In genomic region chr20:62917720-62918119, GRCh38 we compare ENCODE assay signal across 19 cellular contexts. TPM values are rescaled to one million over a fixed set of nuclear protein-coding genes. Genes with fewer than 3 reads are reported as not detected.
DNase-seq lines count a peak whose midpoint lies in the region; ATAC-seq, FAIRE-seq and TF ChIP-seq lines count a peak whose summit lies in the region.
"Had no signal": no experiment of that assay in that cellular context is flagged by ENCODE, and none has a peak within 500 bp of the region (broad histone marks: within the 10 kb centered on the region; RNA-seq: fewer than 3 reads in every experiment).

No MANE protein-coding gene starts in this region.

- POLR2A ChIA-PET in CD8-positive, alpha-beta memory T cell (lab: Charles Lee): interaction anchor here (0.5 to 2.3 kb wide), 9 partner anchors 8 to 1252 kb away, joined by 3 to 8 read pairs (median 4); partner anchors contain the start of genes DIDO1 and GID8
- POLR2A ChIA-PET in activated CD8-positive, alpha-beta T cell treated with anti-CD3 and anti-CD28 coated beads for 36 hours (lab: Charles Lee): interaction anchor here (0.7 to 17.8 kb wide), 8 partner anchors 9 to 1712 kb away, joined by 3 to 243 read pairs (median 20); partner anchors contain the start of genes DIDO1 and GID8

- H3K27ac ChIP-seq in BLaER1 treated with 17β-estradiol and CSF1 and Interleukin-3, amounts not matched to agents 10 nM and 100 nM: peak overlapping the region in 2 of 11 experiments; percentile 1 to 6; a peak in 1 of 22 replicates
- H3K27ac ChIP-seq in CD8-positive, alpha-beta memory T cell (ENCODE audit: low read depth, low read length): no peak overlapping the region
- H3K27ac ChIP-seq in neuronal stem cell (replicated peaks; ENCODE audit: low read length): no peak overlapping the region
- H3K27ac ChIP-seq: esophagus muscularis mucosa had no signal

- no peak overlapping the region for H2BK120ac ChIP-seq in neuronal stem cell (ENCODE audit: low read depth, low read length)

- H2AFZ ChIP-seq in neuronal stem cell (ENCODE audit: low read length): no peak overlapping the region

- H4K20me1 ChIP-seq in BLaER1 treated with 17β-estradiol and CSF1 and Interleukin-3, amounts not matched to agents 10 nM and 100 nM: peaks cover 98 to 100% (median 100%) of the 10 kb centered on the region in 11 experiments

- CTCF ChIA-PET in CD8-positive, alpha-beta memory T cell (lab: Charles Lee): interaction anchor here (0.9 to 8.2 kb wide), 5 partner anchors 9 to 37 kb away, joined by 4 to 62 read pairs (median 7); partner anchors contain the start of gene GID8
- CTCF ChIA-PET in activated CD8-positive, alpha-beta T cell treated with anti-CD3 and anti-CD28 coated beads for 36 hours (lab: Charles Lee): interaction anchor here (1.1 to 8.6 kb wide), 8 partner anchors 10 to 91 kb away, joined by 3 to 113 read pairs (median 10); partner anchors contain the start of genes DIDO1 and GID8

- H3K9ac ChIP-seq in BLaER1 treated with 17β-estradiol and CSF1 and Interleukin-3, amounts not matched to agents 10 nM and 100 nM: peak overlapping the region in 5 of 11 experiments; percentile 2 to 12 (median 6); a peak in 4 of 22 replicates
- H3K9ac ChIP-seq in neuronal stem cell (ENCODE audit: low read depth, low read length, poor library complexity): no peak overlapping the region

- intact Hi-C loops in activated CD8-positive, alpha-beta T cell treated with anti-CD3 and anti-CD28 coated beads for 36 hours (cut with micrococcal nuclease): no loop called here

- no peaks in the 10 kb centered on the region for H3K9me3 Mint-ChIP-seq in CD8-positive, alpha-beta memory T cell
- H3K9me3 Mint-ChIP-seq in activated CD8-positive, alpha-beta T cell treated with anti-CD3 and anti-CD28 coated beads for 36 hours: no peaks in the 10 kb centered on the region
- H3K9me3 Mint-ChIP-seq in naive B cell: no peaks in the 10 kb centered on the region

- no peak overlapping the region for H3K4me3 ChIP-seq in BLaER1 treated with 17β-estradiol and CSF1 and Interleukin-3, amounts not matched to agents 10 nM and 100 nM
- peak overlapping the region; percentile 10 for H3K4me3 ChIP-seq in CD8-positive, alpha-beta memory T cell (ENCODE audit: low read length)
- H3K4me3 ChIP-seq in neuronal stem cell (ENCODE audit: low read length in 2 of 2): no peak overlapping the region
- H3K4me3 ChIP-seq: esophagus muscularis mucosa had no signal

- FAIRE-seq in GM12892 (lab: Jason Lieb, UNC): no peak
- no peak for FAIRE-seq in GM19239 (lab: Jason Lieb, UNC)
- FAIRE-seq: colon had no signal

- no peak overlapping the region for H3K4ac ChIP-seq in neuronal stem cell (ENCODE audit: low read length)

- peaks cover 76 to 88% (median 85%) of the 10 kb centered on the region in 10 experiments for H3K4me1 ChIP-seq in BLaER1 treated with 17β-estradiol and CSF1 and Interleukin-3, amounts not matched to agents 10 nM and 100 nM
- H3K4me1 ChIP-seq in CD8-positive, alpha-beta memory T cell (ENCODE audit: insufficient read depth, low read length): peaks cover 92% of the 10 kb centered on the region
- peaks cover 19 to 63% of the 10 kb centered on the region in 2 donors for H3K4me1 ChIP-seq in neuronal stem cell (ENCODE audit: control insufficient read depth in 2 of 2, insufficient read depth in 1 of 2, low read depth in 1 of 2, low read length in 2 of 2)

- H4K8ac ChIP-seq in neuronal stem cell (ENCODE audit: low read depth, low read length): no peak overlapping the region

- no peak for ATAC-seq in activated CD8-positive, alpha-beta T cell treated with anti-CD3 and anti-CD28 coated beads for 36 hours
- no peak for ATAC-seq in naive B cell (ENCODE audit: low read depth in 2 of 2)
- ATAC-seq: left colon, PC-3, sciatic nerve had no signal

- WGBS in neuronal stem cell (ENCODE audit: extremely low coverage in 2 of 2, insufficient read length in 2 of 2, insufficient replicate concordance in 1 of 2), 2 donors: no CpG with 5 or more reads among the region's 3 CpGs

- H3K27me3 Mint-ChIP-seq in CD8-positive, alpha-beta memory T cell: peaks cover 0 to 2% of the 10 kb centered on the region in 2 donors
- no peaks in the 10 kb centered on the region for H3K27me3 Mint-ChIP-seq in activated CD8-positive, alpha-beta T cell treated with anti-CD3 and anti-CD28 coated beads for 36 hours
- H3K27me3 Mint-ChIP-seq in naive B cell: no peaks in the 10 kb centered on the region

- no peak overlapping the region for H2AK5ac ChIP-seq in neuronal stem cell (ENCODE audit: low read depth, low read length)

- no peaks in the 10 kb centered on the region for H3K27me3 ChIP-seq in BLaER1 treated with 17β-estradiol and CSF1 and Interleukin-3, amounts not matched to agents 10 nM and 100 nM
- H3K27me3 ChIP-seq in CD8-positive, alpha-beta memory T cell (ENCODE audit: insufficient read depth, low read length, poor library complexity, severe bottlenecking): no peaks in the 10 kb centered on the region
- no peaks in the 10 kb centered on the region for H3K27me3 ChIP-seq in neuronal stem cell (ENCODE audit: control insufficient read depth in 3 of 3, insufficient read depth in 3 of 3, low read depth in 1 of 3, low read length in 3 of 3)
- H3K27me3 ChIP-seq: esophagus muscularis mucosa had no signal

- H3K18ac ChIP-seq in neuronal stem cell (ENCODE audit: low read length): no peak overlapping the region

- TF ChIP-seq CTCF in activated CD8-positive, alpha-beta T cell treated with anti-CD3 and anti-CD28 coated beads for 36 hours (IDR thresholded peaks at IDR 0.05): no peak

- no peak overlapping the region for H4K91ac ChIP-seq in neuronal stem cell (ENCODE audit: low read depth, low read length, poor library complexity)

- no peak overlapping the region for H2BK15ac ChIP-seq in neuronal stem cell (ENCODE audit: low read length)

- peaks cover 79 to 95% (median 95%) of the 10 kb centered on the region in 3 donors for H3K4me1 Mint-ChIP-seq in CD8-positive, alpha-beta memory T cell
- H3K4me1 Mint-ChIP-seq in activated CD8-positive, alpha-beta T cell treated with anti-CD3 and anti-CD28 coated beads for 36 hours (ENCODE audit: low read depth): peaks cover 86% of the 10 kb centered on the region
- H3K4me1 Mint-ChIP-seq in naive B cell: peaks cover 56 to 79% (median 76%) of the 10 kb centered on the region in 3 donors

- H3K36me3 Mint-ChIP-seq in CD8-positive, alpha-beta memory T cell: peaks cover 0 to 31% (median 3%) of the 10 kb centered on the region in 3 donors
- peaks cover 25% of the 10 kb centered on the region for H3K36me3 Mint-ChIP-seq in activated CD8-positive, alpha-beta T cell treated with anti-CD3 and anti-CD28 coated beads for 36 hours (ENCODE audit: low read depth)
- H3K36me3 Mint-ChIP-seq in naive B cell: peaks cover 0 to 5% of the 10 kb centered on the region in 2 donors

- DNase-seq in CD8-positive, alpha-beta memory T cell: no peak
- DNase-seq in activated CD8-positive, alpha-beta T cell treated with anti-CD3 and anti-CD28 coated beads for 36 hours: no peak
- DNase-seq in naive B cell (no peak), neuronal stem cell (ENCODE audit: low spot score) (no peak), hippocampal formation (lab: John Stamatoyannopoulos, UW) (no peak), GM12892 (ENCODE audit: insufficient read length) (no peak), GM19239 (ENCODE audit: insufficient read length, low spot score) (no peak)
- DNase-seq: activated CD4-positive, alpha-beta T cell treated with anti-CD3 and anti-CD28 coated beads for 4 hours; C1 segment of cervical spinal cord; EL; NCI-H1048; NCI-H226; PC-3; stimulated activated CD4-positive, alpha-beta T cell treated with anti-CD3 and anti-CD28 coated beads, Interleukin-4, amount 100 ng/mL, for 24 hours had no signal

- peaks cover 2% of the 10 kb centered on the region for H3K79me1 ChIP-seq in neuronal stem cell (ENCODE audit: low read depth, low read length)

- no peak overlapping the region for H3K14ac ChIP-seq in neuronal stem cell (ENCODE audit: low read length)

- peak overlapping the region; percentile 83 to 87 (median 85) for H3K4me3 Mint-ChIP-seq in CD8-positive, alpha-beta memory T cell
- peak overlapping the region; percentile 72 for H3K4me3 Mint-ChIP-seq in activated CD8-positive, alpha-beta T cell treated with anti-CD3 and anti-CD28 coated beads for 36 hours
- peak overlapping the region; percentile 54 to 87 (median 80) for H3K4me3 Mint-ChIP-seq in naive B cell

- no peak overlapping the region for H3K23ac ChIP-seq in neuronal stem cell (ENCODE audit: low read depth, low read length, poor library complexity)

- no peak overlapping the region for H2BK12ac ChIP-seq in neuronal stem cell (ENCODE audit: low read length)

- no peak for TF ChIP-seq POLR2A in GM12892 (IDR thresholded peaks at IDR 0.05; ENCODE audit: low read depth, low read length)

- peak overlapping the region; percentile 82 to 94 (median 90) for H3K27ac Mint-ChIP-seq in CD8-positive, alpha-beta memory T cell
- peak overlapping the region; percentile 90 for H3K27ac Mint-ChIP-seq in activated CD8-positive, alpha-beta T cell treated with anti-CD3 and anti-CD28 coated beads for 36 hours
- H3K27ac Mint-ChIP-seq in naive B cell: peak overlapping the region in 3 of 6 donors; percentile 41 to 89 (median 65)

- no peaks in the 10 kb centered on the region for H3K9me3 ChIP-seq in BLaER1 treated with 17β-estradiol and CSF1 and Interleukin-3, amounts not matched to agents 10 nM and 100 nM (replicated peaks in 1 of 11)
- H3K9me3 ChIP-seq in CD8-positive, alpha-beta memory T cell (ENCODE audit: low read length): no peaks in the 10 kb centered on the region
- no peaks in the 10 kb centered on the region for H3K9me3 ChIP-seq in neuronal stem cell (replicated peaks in 1 of 2; ENCODE audit: control insufficient read depth in 2 of 2, insufficient read depth in 1 of 2, low read depth in 1 of 2, low read length in 2 of 2)
- H3K9me3 ChIP-seq: esophagus muscularis mucosa had no signal

- H3K36me3 ChIP-seq in BLaER1 treated with 17β-estradiol and CSF1 and Interleukin-3, amounts not matched to agents 10 nM and 100 nM: peaks cover 16 to 29% (median 18%) of the 10 kb centered on the region in 11 experiments
- peaks cover 7% of the 10 kb centered on the region for H3K36me3 ChIP-seq in CD8-positive, alpha-beta memory T cell (ENCODE audit: insufficient read depth, low read length)
- peaks cover 5 to 22% of the 10 kb centered on the region in 2 donors for H3K36me3 ChIP-seq in neuronal stem cell (replicated peaks in 1 of 2; ENCODE audit: control insufficient read depth in 2 of 2, insufficient read depth in 2 of 2, low read length in 2 of 2)

- peak overlapping the region; percentile 70 to 85 (median 79) for H3K4me2 ChIP-seq in BLaER1 treated with 17β-estradiol and CSF1 and Interleukin-3, amounts not matched to agents 10 nM and 100 nM
- no peak overlapping the region for H3K4me2 ChIP-seq in neuronal stem cell (ENCODE audit: insufficient read depth, low read length, poor library complexity, severe bottlenecking)

- H2BK5ac ChIP-seq in neuronal stem cell (ENCODE audit: low read length): no peak overlapping the region

RNA-seq across cellular contexts. Expression of gene DIDO1, which starts 8.6 kb away (rescaled TPM):
- total RNA-seq in CD8-positive, alpha-beta memory T cell: 10 to 100 TPM; 55.3 to 57.3 TPM
- 39.0 TPM for polyA plus RNA-seq in CD8-positive, alpha-beta memory T cell
- 10 to 100 TPM; 45.9 to 47.4 TPM for total RNA-seq in activated CD8-positive, alpha-beta T cell treated with anti-CD3 and anti-CD28 coated beads for 36 hours
- 10 to 100 TPM; 24.3 to 39.9 (median 28.3) TPM for polyA plus RNA-seq in naive B cell (ENCODE audit: low read depth in 6 of 6)
- polyA plus RNA-seq in neuronal stem cell (2013, experiment 1 of 2): 50.1 TPM
- polyA plus RNA-seq in neuronal stem cell (2013, experiment 2 of 2): 49.8 TPM
- polyA plus RNA-seq in GM12892 (2012; ENCODE audit: missing spikeins): 26.5 TPM

RNA-seq across cellular contexts. Expression of gene GID8, which starts 20.2 kb away (rescaled TPM):
- total RNA-seq in CD8-positive, alpha-beta memory T cell: 10 to 100 TPM; 44.9 to 45.5 TPM
- polyA plus RNA-seq in CD8-positive, alpha-beta memory T cell: 19.0 TPM
- 10 to 100 TPM; 39.2 to 42.2 TPM for total RNA-seq in activated CD8-positive, alpha-beta T cell treated with anti-CD3 and anti-CD28 coated beads for 36 hours
- polyA plus RNA-seq in naive B cell (ENCODE audit: low read depth in 6 of 6): 10 to 100 TPM; 15.7 to 19.7 (median 17.8) TPM
- polyA plus RNA-seq in neuronal stem cell (2013, experiment 1 of 2): 34.3 TPM
- 35.7 TPM for polyA plus RNA-seq in neuronal stem cell (2013, experiment 2 of 2)
- 24.1 TPM for polyA plus RNA-seq in GM12892 (2012; ENCODE audit: missing spikeins)

RNA-seq across cellular contexts. Expression of gene SLC17A9, which starts 34.8 kb away (rescaled TPM):
- 10 to 100 TPM; 26.4 to 26.8 TPM for total RNA-seq in CD8-positive, alpha-beta memory T cell
- 1.0 TPM for polyA plus RNA-seq in CD8-positive, alpha-beta memory T cell
- total RNA-seq in activated CD8-positive, alpha-beta T cell treated with anti-CD3 and anti-CD28 coated beads for 36 hours: 10 to 100 TPM; 78.5 to 78.7 TPM
- 1 to 10 TPM; 3.1 to 10.0 (median 5.1) TPM for polyA plus RNA-seq in naive B cell (ENCODE audit: low read depth in 6 of 6)
- polyA plus RNA-seq in neuronal stem cell (2013, experiment 1 of 2): 1.6 TPM
- 1.9 TPM for polyA plus RNA-seq in neuronal stem cell (2013, experiment 2 of 2)
- polyA plus RNA-seq in GM12892 (2012; ENCODE audit: missing spikeins): 45.0 TPM
- total RNA-seq: PC-3 had no signal

RNA-seq across cellular contexts. Expression of gene TCFL5, which starts 56.1 kb away (rescaled TPM):
- total RNA-seq in CD8-positive, alpha-beta memory T cell: 1 to 10 TPM; 4.6 to 6.2 TPM
- 1.4 TPM for polyA plus RNA-seq in CD8-positive, alpha-beta memory T cell
- total RNA-seq in activated CD8-positive, alpha-beta T cell treated with anti-CD3 and anti-CD28 coated beads for 36 hours: 1 to 10 TPM; 7.5 to 7.6 TPM
- 1 to 10 TPM in 5 of 6 donors, under 1 TPM in 1; 0.51 to 2.0 (median 1.2) TPM for polyA plus RNA-seq in naive B cell (ENCODE audit: low read depth in 6 of 6)
- polyA plus RNA-seq in neuronal stem cell (2013, experiment 1 of 2): 14.5 TPM
- polyA plus RNA-seq in neuronal stem cell (2013, experiment 2 of 2): 15.3 TPM
- polyA plus RNA-seq in GM12892 (2012; ENCODE audit: missing spikeins): 6.3 TPM
